36 cellular contexts compared by ENCODE assay signal in genomic region chr6:55772730-55773129, GRCh38.
"Had no signal": no experiment of that assay in that cellular context is flagged by ENCODE, and none has a peak within 500 bp of the region (broad histone marks: within the 10 kb centered on the region; RNA-seq: fewer than 3 reads in every experiment).

No MANE protein-coding gene starts in this region.

- H3K4me1 ChIP-seq: ascending aorta, SJCRH30 had no signal

- H3K9me3 ChIP-seq: ascending aorta, MG63, SJCRH30 had no signal

- H3K27me3 ChIP-seq: ascending aorta, MG63, SJCRH30 had no signal

- DNase-seq: activated CD4-positive, alpha-beta memory T cell treated with anti-CD3 and anti-CD28 coated beads, Interleukin-2, amount 10 ng/mL, durations not matched to agents 7 days and 5 days; activated CD4-positive, alpha-beta T cell treated with anti-CD3 and anti-CD28 coated beads for 1 hour; activated CD4-positive, alpha-beta T cell treated with anti-CD3 and anti-CD28 coated beads for 48 hours; activated CD4-positive, CD25-positive, alpha-beta regulatory T cell; activated CD8-positive, alpha-beta memory T cell treated with anti-CD3 and anti-CD28 coated beads for 24 hours; activated CD8-positive, alpha-beta memory T cell treated with anti-CD3 and anti-CD28 coated beads, Interleukin-2, amount 10 ng/mL, durations not matched to agents 7 days and 5 days; activated CD8-positive, alpha-beta memory T cell treated with anti-CD3 and anti-CD28 coated beads, Interleukin-2, amount 50 U/mL, for 48 hours; activated effector memory CD4-positive, alpha-beta T cell treated with anti-CD3 and anti-CD28 coated beads, Interleukin-2, amount 50 U/mL, for 16 hours; activated naive CD4-positive, alpha-beta T cell; activated naive CD8-positive, alpha-beta T cell treated with anti-CD3 and anti-CD28 coated beads, Interleukin-2, amount 10 ng/mL, durations not matched to agents 7 days and 5 days; activated T-cell treated with anti-CD3 and anti-CD28 coated beads, Interleukin-2, amount 50 U/mL, for 1 hour; activated T-cell treated with anti-CD3 and anti-CD28 coated beads, Interleukin-2, amount 50 U/mL, for 72 hours; amygdala; caudate nucleus; cerebellar nuclear complex; cortex of kidney; Kasumi-1; KG1; MG63; NCI-H1048; NCI-H146; NCI-H187; NCI-H2029 treated with DMSO at 0.1 percent for 48 hours; NCI-H2107; NCI-H226; NCI-H446 treated with DMSO at 0.1 percent for 48 hours; NCI-H526; NCI-H774; SJCRH30; T1000; WERI-Rb-1 had no signal

- H3K4me3 ChIP-seq: ascending aorta, MG63, SJCRH30, SK-N-MC had no signal

- ATAC-seq: activated CD8-positive, alpha-beta memory T cell treated with anti-CD3 and anti-CD28 coated beads, Interleukin-2, amount 10 ng/mL, durations not matched to agents 7 days and 5 days; activated T-cell treated with anti-CD3 and anti-CD28 coated beads, Interleukin-2, amount 50 U/mL, for 72 hours; activated T-helper 17 cell treated with anti-CD3 and anti-CD28 coated beads, Interleukin-2, amount 50 U/mL, for 72 hours; Right ventricle myocardium inferior had no signal

- H3K36me3 ChIP-seq: ascending aorta, MG63, WERI-Rb-1 had no signal

- H3K27ac ChIP-seq: ascending aorta, RWPE1, SJCRH30, SK-N-MC, WERI-Rb-1 had no signal
